Comparison of ENCODE assay signal across 12 cellular contexts in the genomic region with DNA sequence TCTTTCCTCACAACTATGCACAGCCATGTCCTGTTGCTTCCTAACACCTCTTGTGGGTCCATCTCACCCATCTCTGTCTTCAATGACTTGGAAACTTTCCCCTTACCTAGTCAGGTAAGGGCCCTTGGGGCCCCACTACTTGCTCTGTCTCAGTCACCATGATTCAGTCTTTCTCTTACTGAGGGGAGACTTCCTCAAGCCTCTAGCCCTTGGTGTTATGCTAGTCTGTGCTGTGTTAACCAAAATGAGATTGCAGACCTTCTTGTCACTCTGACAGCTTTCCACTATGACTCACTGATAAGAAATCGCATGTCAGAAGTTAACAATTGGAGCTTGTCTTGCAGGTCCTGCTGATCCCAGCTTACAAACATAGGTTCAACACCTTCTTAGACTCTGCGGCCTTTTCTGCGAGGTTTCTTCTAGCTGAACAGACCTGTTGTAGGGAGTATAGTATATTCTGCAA.
DNase-seq lines count a peak whose midpoint lies in the region; ATAC-seq and TF ChIP-seq lines count a peak whose summit lies in the region.
"Had no signal": no experiment of that assay in that cellular context is flagged by ENCODE, and none has a peak within 500 bp of the region (broad histone marks: within the 10 kb centered on the region; RNA-seq: fewer than 3 reads in every experiment).

No MANE protein-coding gene starts in this region.

- peaks cover 0 to 17% (median 12%) of the 10 kb centered on the region in 7 donors for H3K4me1 Mint-ChIP-seq in naive thymus-derived CD4-positive, alpha-beta T cell
- H3K4me1 Mint-ChIP-seq in CD8-positive, alpha-beta T cell (ENCODE audit: low read depth) = peaks cover 10% of the 10 kb centered on the region

- peak; percentile 80 for ATAC-seq in naive thymus-derived CD4-positive, alpha-beta T cell
- no peak for ATAC-seq in GM18858 (IDR thresholded peaks at IDR 0.05; ENCODE audit: unreplicated experiment)
- no peak for ATAC-seq in CD8-positive, alpha-beta T cell

- H3K4me3 ChIP-seq in brain microvascular endothelial cell (ENCODE audit: low read depth, low read length) = no peak overlapping the region
- H3K4me3 ChIP-seq in naive thymus-derived CD4-positive, alpha-beta T cell (ENCODE audit: low read length) = no peak overlapping the region
- no peak overlapping the region for H3K4me3 ChIP-seq in CD8-positive, alpha-beta T cell (ENCODE audit: low read depth, low read length)

- intact Hi-C loops in naive thymus-derived CD4-positive, alpha-beta T cell (cut with micrococcal nuclease) = no loop called here
- intact Hi-C loops in CD8-positive, alpha-beta T cell (cut with DNase I, micrococcal nuclease) = no loop called here

- H3K27ac Mint-ChIP-seq in naive thymus-derived CD4-positive, alpha-beta T cell = peak overlapping the region in 1 of 9 donors; percentile 53
- no peak overlapping the region for H3K27ac Mint-ChIP-seq in CD8-positive, alpha-beta T cell
- H3K27ac Mint-ChIP-seq: T-helper 1 cell treated with Interleukin-12 subunit alpha and Interleukin-12 subunit beta and Interleukin-4 antibody, amounts not matched to agents 30 μg/mL and 1 μg/mL, for 36 hours had no signal

- DNase-seq in NCI-H82 (lab: John Stamatoyannopoulos, UW) = peak; percentile 58
- no peak for DNase-seq in NCI-H82 treated with DMSO at 0.1 percent for 48 hours (lab: John Stamatoyannopoulos, UW; ENCODE audit: unreplicated experiment)
- peak; percentile 64 for DNase-seq in NCI-H226
- DNase-seq in brain microvascular endothelial cell = peak; percentile 57
- DNase-seq in naive thymus-derived CD4-positive, alpha-beta T cell = no peak
- DNase-seq in CD8-positive, alpha-beta T cell = no peak
- no peak for DNase-seq in NCI-H2107 treated with DMSO at 0.1 percent for 48 hours (lab: John Stamatoyannopoulos, UW; ENCODE audit: unreplicated experiment)
- DNase-seq: head of caudate nucleus, NCI-H526 had no signal

- H3K27ac ChIP-seq in brain microvascular endothelial cell = no peak overlapping the region
- no peak overlapping the region for H3K27ac ChIP-seq in naive thymus-derived CD4-positive, alpha-beta T cell (ENCODE audit: low read depth, low read length)
- H3K27ac ChIP-seq in CD8-positive, alpha-beta T cell (ENCODE audit: low read depth, low read length) = no peak overlapping the region
- H3K27ac ChIP-seq: 22Rv1 had no signal

- CTCF ChIA-PET in naive thymus-derived CD4-positive, alpha-beta T cell (lab: Charles Lee) = no interaction called here
- CTCF ChIA-PET in CD8-positive, alpha-beta T cell (lab: Charles Lee) = no interaction called here

- no peaks in the 10 kb centered on the region for H3K9me3 ChIP-seq in naive thymus-derived CD4-positive, alpha-beta T cell (ENCODE audit: control insufficient read depth in 2 of 3, low read length in 3 of 3)
- no peaks in the 10 kb centered on the region for H3K9me3 ChIP-seq in CD8-positive, alpha-beta T cell (ENCODE audit: low read length)

- POLR2A ChIA-PET in naive thymus-derived CD4-positive, alpha-beta T cell (lab: Charles Lee) = no interaction called here
- POLR2A ChIA-PET in CD8-positive, alpha-beta T cell (lab: Charles Lee) = no interaction called here

- in situ Hi-C loops in brain microvascular endothelial cell (cut with HindIII; ENCODE audit: low pct_ligation_motif_present, low sequenced_read_pairs) = no loop called here

- H3K36me3 Mint-ChIP-seq in naive thymus-derived CD4-positive, alpha-beta T cell = peaks cover 0 to 12% (median 7%) of the 10 kb centered on the region in 5 donors
- H3K36me3 Mint-ChIP-seq in CD8-positive, alpha-beta T cell = no peaks in the 10 kb centered on the region

- H3K27me3 Mint-ChIP-seq in naive thymus-derived CD4-positive, alpha-beta T cell = peaks cover 0 to 5% (median 0%) of the 10 kb centered on the region in 5 donors
- H3K27me3 Mint-ChIP-seq in CD8-positive, alpha-beta T cell (ENCODE audit: low read depth) = no peaks in the 10 kb centered on the region

- peaks cover 3 to 12% (median 7%) of the 10 kb centered on the region in 11 donors for H3K9me3 Mint-ChIP-seq in naive thymus-derived CD4-positive, alpha-beta T cell
- peaks cover 7% of the 10 kb centered on the region for H3K9me3 Mint-ChIP-seq in CD8-positive, alpha-beta T cell

- no peaks in the 10 kb centered on the region for H3K27me3 ChIP-seq in brain microvascular endothelial cell (replicated peaks)
- H3K27me3 ChIP-seq in naive thymus-derived CD4-positive, alpha-beta T cell (ENCODE audit: control insufficient read depth in 2 of 2, insufficient read depth in 2 of 2, low read length in 2 of 2) = no peaks in the 10 kb centered on the region
- H3K27me3 ChIP-seq in CD8-positive, alpha-beta T cell (ENCODE audit: insufficient read depth, low read length) = no peaks in the 10 kb centered on the region

- H3K36me3 ChIP-seq in brain microvascular endothelial cell (replicated peaks) = no peaks in the 10 kb centered on the region
- H3K36me3 ChIP-seq in naive thymus-derived CD4-positive, alpha-beta T cell (ENCODE audit: control insufficient read depth in 2 of 3, insufficient read depth in 3 of 3, low read length in 3 of 3) = no peaks in the 10 kb centered on the region
- H3K36me3 ChIP-seq in CD8-positive, alpha-beta T cell (ENCODE audit: insufficient read depth, low read length) = no peaks in the 10 kb centered on the region

- H3K4me1 ChIP-seq in naive thymus-derived CD4-positive, alpha-beta T cell (ENCODE audit: control insufficient read depth in 2 of 2, insufficient read depth in 2 of 2, low read length in 2 of 2) = peaks cover 0 to 3% of the 10 kb centered on the region in 2 donors
- peaks cover 5% of the 10 kb centered on the region for H3K4me1 ChIP-seq in CD8-positive, alpha-beta T cell (ENCODE audit: insufficient read depth, low read length)

- no peak for TF ChIP-seq CTCF in brain microvascular endothelial cell (IDR thresholded peaks at IDR 0.05; ENCODE audit: low read depth, low read length, missing control alignments)
- no peak for TF ChIP-seq CTCF in CD8-positive, alpha-beta T cell (IDR thresholded peaks at IDR 0.05)

- H3K4me3 Mint-ChIP-seq in naive thymus-derived CD4-positive, alpha-beta T cell = no peak overlapping the region
- H3K4me3 Mint-ChIP-seq in CD8-positive, alpha-beta T cell = no peak overlapping the region
- H3K4me3 Mint-ChIP-seq: T-helper 1 cell treated with Interleukin-12 subunit alpha and Interleukin-12 subunit beta and Interleukin-4 antibody, amounts not matched to agents 30 μg/mL and 1 μg/mL, for 36 hours had no signal

Comparison
In these comparisons a context has a peak if more than half of its experiments do, and no peak if none do; other contexts are left out.
1. DNase-seq: peak in NCI-H82 (single experiment), NCI-H226 (single experiment) and brain microvascular endothelial cell (single experiment); none in NCI-H82 treated with DMSO at 0.1 percent for 48 hours (single experiment), naive thymus-derived CD4-positive, alpha-beta T cell (0 of 9), CD8-positive, alpha-beta T cell (0 of 7) and NCI-H2107 treated with DMSO at 0.1 percent for 48 hours (single experiment).